ENCODE assay signal across 8 cellular contexts in genomic region chr1:31925824-31926223, GRCh38. TPM values are rescaled to one million over a fixed set of nuclear protein-coding genes. Genes with fewer than 3 reads are reported as not detected.
DNase-seq lines count a peak whose midpoint lies in the region; ATAC-seq, FAIRE-seq and TF ChIP-seq lines count a peak whose summit lies in the region.
"Not testable (repeated sequence)": the region's sequence is repeated elsewhere in the genome, so short reads cannot be mapped to it uniquely, and the experiment has no call there.

No MANE protein-coding gene starts in this region.

- RAD21 ChIA-PET in GM12878 (lab: Charles Lee; ENCODE audit: unreplicated experiment), result interaction anchor here (0.7 to 3.7 kb wide), 12 partner anchors 10 to 137 kb away, joined by 3 to 26 read pairs (median 6); partner anchors contain the start of gene PTP4A2

- peaks cover 95% of the 10 kb centered on the region for H3K4me1 ChIP-seq in CD4-positive, alpha-beta memory T cell (ENCODE audit: insufficient read depth, low read length)
- H3K4me1 ChIP-seq in GM12878 (ENCODE audit: control insufficient read depth, insufficient read depth, low read length) (peaks cover 20% of the 10 kb centered on the region), left lung (peaks cover 50 to 98% of the 10 kb centered on the region in 2 donors), smooth muscle cell (ENCODE audit: low read depth) (peaks cover 37% of the 10 kb centered on the region)

- CTCF ChIA-PET in CD4-positive, alpha-beta memory T cell (lab: Charles Lee; ENCODE audit: partially characterized antibody), result interaction anchor here (1.0 to 2.2 kb wide), 8 partner anchors 9 to 108 kb away, joined by 3 to 16 read pairs (median 5); partner anchors contain the start of gene PTP4A2
- CTCF ChIA-PET in GM12878 (lab: Yijun Ruan, JAX), result interaction anchor here (0.6 to 3.2 kb wide), 9 partner anchors 9 to 888 kb away, joined by 3 to 19 read pairs (median 5); no protein-coding TSS in a partner anchor

- H3K4me3 Mint-ChIP-seq in CD4-positive, alpha-beta memory T cell, result peak overlapping the region; percentile 78 to 89 (median 82)
- peak overlapping the region; percentile 74 for H3K4me3 Mint-ChIP-seq in activated CD4-positive, alpha-beta T cell treated with anti-CD3 and anti-CD28 coated beads, Interleukin-2, amount 10 ng/mL, durations not matched to agents 24 days and 14 days
- H3K4me3 Mint-ChIP-seq in activated T-helper 17 cell treated with anti-CD3 and anti-CD28 coated beads, Interleukin-2, amount 50 U/mL, for 72 hours, result peak overlapping the region; percentile 97
- not testable (repeated sequence) for H3K4me3 Mint-ChIP-seq in type B pancreatic cell

- ATAC-seq in activated T-helper 17 cell treated with anti-CD3 and anti-CD28 coated beads, Interleukin-2, amount 50 U/mL, for 72 hours (replicated peaks); GM12878; left lung: not testable (repeated sequence)

- WGBS in GM12878 (ENCODE audit: insufficient coverage, insufficient replicate concordance, low lambda C conversion rate, missing lambda C conversion rate), result 2% methylated on average over 11 of the region's 13 CpGs
- 90% methylated on average over 13 of the region's 13 CpGs for WGBS in smooth muscle cell (ENCODE audit: low lambda C conversion rate)

- TF ChIP-seq RAD21 in GM12878 (IDR thresholded peaks at IDR 0.05; ENCODE audit: insufficient read depth, low read depth, low read length), result not testable (repeated sequence)

- H3K4me1 Mint-ChIP-seq in CD4-positive, alpha-beta memory T cell, result peaks cover 52 to 92% (median 74%) of the 10 kb centered on the region in 4 donors
- H3K4me1 Mint-ChIP-seq in activated CD4-positive, alpha-beta T cell treated with anti-CD3 and anti-CD28 coated beads, Interleukin-2, amount 10 ng/mL, durations not matched to agents 24 days and 14 days, result peaks cover 66% of the 10 kb centered on the region
- peaks cover 51% of the 10 kb centered on the region for H3K4me1 Mint-ChIP-seq in activated T-helper 17 cell treated with anti-CD3 and anti-CD28 coated beads, Interleukin-2, amount 50 U/mL, for 72 hours
- H3K4me1 Mint-ChIP-seq in type B pancreatic cell (ENCODE audit: unreplicated experiment), result peaks cover 46% of the 10 kb centered on the region

- not testable (repeated sequence) for H2AFZ ChIP-seq in GM12878 (ENCODE audit: control insufficient read depth, low read depth, low read length); smooth muscle cell (ENCODE audit: low read depth)

- not testable (repeated sequence) for H3K27me3 ChIP-seq in CD4-positive, alpha-beta memory T cell (ENCODE audit: insufficient read depth, low read length); GM12878 (replicated peaks in 1 of 2; ENCODE audit: control insufficient read depth in 2 of 2, insufficient read depth in 2 of 2, low read length in 1 of 2); left lung; smooth muscle cell (ENCODE audit: low read depth)

- H3K27me3 Mint-ChIP-seq in CD4-positive, alpha-beta memory T cell; activated CD4-positive, alpha-beta T cell treated with anti-CD3 and anti-CD28 coated beads, Interleukin-2, amount 10 ng/mL, durations not matched to agents 24 days and 14 days; activated T-helper 17 cell treated with anti-CD3 and anti-CD28 coated beads, Interleukin-2, amount 50 U/mL, for 72 hours; type B pancreatic cell: not testable (repeated sequence)

- SMC1A ChIA-PET in GM12878 (lab: Charles Lee; ENCODE audit: uncharacterized antibody, unreplicated experiment), result interaction anchor here (0.9 to 5.7 kb wide), 12 partner anchors 9 to 111 kb away, joined by 3 to 67 read pairs (median 10); partner anchors contain the start of genes PTP4A2 and SPOCD1

- H3K4me2 ChIP-seq in GM12878 (ENCODE audit: control insufficient read depth, insufficient read depth), result peak overlapping the region; percentile 57
- peak overlapping the region; percentile 55 for H3K4me2 ChIP-seq in smooth muscle cell

- not testable (repeated sequence) for H3K36me3 ChIP-seq in CD4-positive, alpha-beta memory T cell (ENCODE audit: insufficient read depth, low read length); GM12878 (ENCODE audit: control insufficient read depth in 2 of 2, insufficient read depth in 2 of 2, low read length in 1 of 2); left lung; smooth muscle cell (ENCODE audit: low read depth)

- H3K79me2 ChIP-seq in GM12878 (ENCODE audit: control insufficient read depth, insufficient read depth, low read length) (peaks cover 94% of the 10 kb centered on the region), smooth muscle cell (ENCODE audit: low read depth) (peaks cover 98% of the 10 kb centered on the region)

- H3F3A ChIP-seq in smooth muscle cell (ENCODE audit: low read depth), result peaks cover 16% of the 10 kb centered on the region

- not testable (repeated sequence) for H3K9me3 ChIP-seq in CD4-positive, alpha-beta memory T cell (ENCODE audit: control insufficient read depth in 1 of 2, low read length in 2 of 2); GM12878 (replicated peaks; ENCODE audit: control insufficient read depth, insufficient read depth, low read length); left lung; smooth muscle cell (replicated peaks; ENCODE audit: low read depth)

- peak overlapping the region; percentile 50 to 98 (median 79) for H3K27ac Mint-ChIP-seq in CD4-positive, alpha-beta memory T cell
- H3K27ac Mint-ChIP-seq in activated CD4-positive, alpha-beta T cell treated with anti-CD3 and anti-CD28 coated beads, Interleukin-2, amount 10 ng/mL, durations not matched to agents 24 days and 14 days, result peak overlapping the region; percentile 81
- peak overlapping the region; percentile 94 for H3K27ac Mint-ChIP-seq in activated T-helper 17 cell treated with anti-CD3 and anti-CD28 coated beads, Interleukin-2, amount 50 U/mL, for 72 hours
- H3K27ac Mint-ChIP-seq in type B pancreatic cell, result peak overlapping the region; percentile 24

- in situ Hi-C loops in GM12878 (cut with MboI), result not testable (repeated sequence)

- FAIRE-seq in GM12878 (lab: Jason Lieb, UNC), result not testable (repeated sequence)

- TF ChIP-seq CTCF in GM12878 (IDR thresholded peaks at IDR 0.05 in 2 of 3, conservative IDR thresholded peaks at IDR 0.05 in 1 of 3; ENCODE audit: control insufficient read depth in 2 of 3, extremely low read depth in 1 of 3, insufficient read depth in 1 of 3, low read depth in 3 of 3, low read length in 3 of 3); left lung (IDR thresholded peaks at IDR 0.05); smooth muscle cell (IDR thresholded peaks at IDR 0.05; ENCODE audit: borderline replicate concordance, insufficient read depth, poor library complexity, severe bottlenecking); type B pancreatic cell (conservative IDR thresholded peaks at IDR 0.05): not testable (repeated sequence)

- H3K27ac ChIP-seq in CD4-positive, alpha-beta memory T cell (ENCODE audit: low read depth, low read length), result peak overlapping the region; percentile 44
- H3K27ac ChIP-seq in GM12878 (ENCODE audit: control insufficient read depth, insufficient read depth) (peak overlapping the region; percentile 20; the same call in 1 of the 2 replicates), left lung (peak overlapping the region; percentile 26 to 47), smooth muscle cell (ENCODE audit: low read depth) (peak overlapping the region; percentile 18)

- peak overlapping the region; percentile 45; the same call in 1 of the 2 replicates for H3K9ac ChIP-seq in GM12878 (ENCODE audit: control insufficient read depth, insufficient read depth, low read length)
- H3K9ac ChIP-seq in smooth muscle cell (ENCODE audit: low read depth), result not testable (repeated sequence)

- H3K9me3 Mint-ChIP-seq in CD4-positive, alpha-beta memory T cell; activated CD4-positive, alpha-beta T cell treated with anti-CD3 and anti-CD28 coated beads, Interleukin-2, amount 10 ng/mL, durations not matched to agents 24 days and 14 days; activated T-helper 17 cell treated with anti-CD3 and anti-CD28 coated beads, Interleukin-2, amount 50 U/mL, for 72 hours; type B pancreatic cell: not testable (repeated sequence)

- intact Hi-C loops in CD4-positive, alpha-beta memory T cell (cut with micrococcal nuclease), result loop anchor here (1.0 to 5.0 kb wide), 3 partner anchors 8 to 36 kb away; no protein-coding TSS in a partner anchor
- intact Hi-C loops in activated CD4-positive, alpha-beta T cell treated with anti-CD3 and anti-CD28 coated beads, Interleukin-2, amount 10 ng/mL, durations not matched to agents 24 days and 14 days (cut with micrococcal nuclease), result loop anchor here (1.0 kb wide), 2 partner anchors 15 to 30 kb away; no protein-coding TSS in a partner anchor
- intact Hi-C loops in GM12878 (cut with micrococcal nuclease; ENCODE audit: unreplicated experiment); left lung (cut with DNase I): not testable (repeated sequence)

- peaks cover under 1 to 21% of the 10 kb centered on the region in 2 donors for H3K36me3 Mint-ChIP-seq in CD4-positive, alpha-beta memory T cell
- H3K36me3 Mint-ChIP-seq in activated CD4-positive, alpha-beta T cell treated with anti-CD3 and anti-CD28 coated beads, Interleukin-2, amount 10 ng/mL, durations not matched to agents 24 days and 14 days (ENCODE audit: low read depth), result peaks cover 29% of the 10 kb centered on the region
- H3K36me3 Mint-ChIP-seq in activated T-helper 17 cell treated with anti-CD3 and anti-CD28 coated beads, Interleukin-2, amount 50 U/mL, for 72 hours (ENCODE audit: low read depth), result peaks cover 80% of the 10 kb centered on the region
- peaks cover 11% of the 10 kb centered on the region for H3K36me3 Mint-ChIP-seq in type B pancreatic cell

- H4K20me1 ChIP-seq in GM12878 (ENCODE audit: control insufficient read depth, insufficient read depth), result not testable (repeated sequence)
- peaks cover 99% of the 10 kb centered on the region for H4K20me1 ChIP-seq in smooth muscle cell (ENCODE audit: low read depth)

- POLR2A ChIA-PET in CD4-positive, alpha-beta memory T cell (lab: Charles Lee; ENCODE audit: partially characterized antibody), result interaction anchor here (0.9 to 8.0 kb wide), 10 partner anchors 8 to 147 kb away, joined by 3 to 190 read pairs (median 5); partner anchors contain the start of genes KHDRBS1, PTP4A2 and TMEM39B
- POLR2A ChIA-PET in GM12878 (lab: Charles Lee), result interaction anchor here (0.6 to 3.6 kb wide), 9 partner anchors 9 to 56 kb away, joined by 3 to 17 read pairs (median 11); partner anchors contain the start of gene PTP4A2

- BruUV-seq in GM12878 (replicated peaks; lab: Mats Ljungman, UMichigan), result not testable (repeated sequence)

- not testable (repeated sequence) for DNase-seq in CD4-positive, alpha-beta memory T cell; Jurkat, Clone E6-1 (ENCODE audit: low read depth, low spot score); activated CD4-positive, alpha-beta T cell treated with anti-CD3 and anti-CD28 coated beads, Interleukin-2, amount 10 ng/mL, durations not matched to agents 24 days and 14 days; GM12878 (ENCODE audit: low read depth, low spot score); smooth muscle cell (lab: John Stamatoyannopoulos, UW; ENCODE audit: unreplicated experiment); type B pancreatic cell (ENCODE audit: extremely low spot score, unreplicated experiment)
- DNase-seq in left lung, result peak in 1 of 2 donors; percentile 61

- TF ChIP-seq EP300 in GM12878 (IDR thresholded peaks at IDR 0.05; ENCODE audit: borderline replicate concordance in 1 of 2, control insufficient read depth in 1 of 2, low read depth in 2 of 2, low read length in 2 of 2), result not testable (repeated sequence)

- not testable (repeated sequence) for TF ChIP-seq POLR2A in GM12878 (IDR thresholded peaks at IDR 0.05; ENCODE audit: low read depth, low read length)

- not testable (repeated sequence) for H3K4me3 ChIP-seq in CD4-positive, alpha-beta memory T cell (ENCODE audit: low read length in 2 of 2); left lung; smooth muscle cell
- peak overlapping the region; percentile 38 for H3K4me3 ChIP-seq in Jurkat, Clone E6-1 (ENCODE audit: low read length)
- H3K4me3 ChIP-seq in GM12878, result peak overlapping the region; percentile 66; the same call in 1 of the 2 replicates

RNA-seq across cellular contexts. Expression of gene PTP4A2, which starts 12.3 kb away (rescaled TPM):
- total RNA-seq in CD4-positive, alpha-beta memory T cell, result 100 to 1,000 TPM; 254 to 276 TPM
- 100 to 1,000 TPM; 401 to 529 TPM for polyA plus RNA-seq in CD4-positive, alpha-beta memory T cell
- 551 TPM for polyA plus RNA-seq in Jurkat, Clone E6-1 (2012; ENCODE audit: insufficient read depth, insufficient read length)
- total RNA-seq in activated CD4-positive, alpha-beta T cell treated with anti-CD3 and anti-CD28 coated beads, Interleukin-2, amount 10 ng/mL, durations not matched to agents 24 days and 14 days, result 363 and 390 TPM in 2 replicates
- 100 to 1,000 TPM; 285 to 351 TPM for total RNA-seq in activated T-helper 17 cell treated with anti-CD3 and anti-CD28 coated beads, Interleukin-2, amount 50 U/mL, for 72 hours
- total RNA-seq in GM12878 (2013; cell fraction: nucleolus; rRNA removed), result 309 and 320 TPM in 2 replicates
- total RNA-seq in GM12878 (2014; rRNA removed), result 334 and 416 TPM in 2 replicates
- total RNA-seq in GM12878 (2014; rRNA removed; fragmentation: Illumina TruSeq; extraction: Trizol), result 390 and 401 TPM in 2 replicates
- total RNA-seq in GM12878 (2021), result 348 and 360 TPM in 2 replicates
- polyA plus RNA-seq in GM12878 (2011; ENCODE audit: low read depth), result 133 TPM
- 909 and 1,265 TPM in 2 replicates for polyA plus RNA-seq in GM12878 (2011; rRNA removed)
- 152 and 181 TPM in 2 replicates for polyA plus RNA-seq in GM12878 (2011; cell fraction: cytosol; rRNA removed)
- 120 and 153 TPM in 2 replicates for polyA plus RNA-seq in GM12878 (2011; cell fraction: nucleus; rRNA removed)
- 252 and 315 TPM in 2 replicates for polyA plus RNA-seq in GM12878 (2012)
- polyA plus RNA-seq in GM12878 (2014; fragmentation: Illumina TruSeq; extraction: Trizol), result 547 and 710 TPM in 2 replicates
- polyA plus RNA-seq in GM12878 (2014; fragmentation: Nextera tagmentation; extraction: Ambion mirVana), result 100 to 1,000 TPM; 268 to 424 TPM
- 180 and 224 TPM in 2 replicates for polyA plus RNA-seq in GM12878 (2014; rRNA removed)
- 100 to 1,000 TPM; 232 to 423 TPM for polyA plus RNA-seq in GM12878 (2016; fragmentation: Nextera tagmentation; extraction: Ambion mirVana)
- polyA minus RNA-seq in GM12878 (2011; rRNA and poly(A)+ RNA removed), result 326 and 414 TPM in 2 replicates
- polyA minus RNA-seq in GM12878 (2011; cell fraction: cytosol; rRNA and poly(A)+ RNA removed), result 268 and 284 TPM in 2 replicates
- 63.8 and 72.4 TPM in 2 replicates for polyA minus RNA-seq in GM12878 (2011; cell fraction: nucleus; rRNA and poly(A)+ RNA removed)
- 100 to 1,000 TPM; 210 to 272 TPM for total RNA-seq in left lung
- 460 and 518 TPM in 2 replicates for total RNA-seq in smooth muscle cell
- polyA plus RNA-seq in smooth muscle cell, result 316 and 334 TPM in 2 replicates
- total RNA-seq in type B pancreatic cell (ENCODE audit: low replicate concordance), result 150 and 179 TPM in 2 replicates

Comparison
In these comparisons a context has a peak if more than half of its experiments do, and no peak if none do; other contexts are left out.
1. H3K27ac Mint-ChIP-seq: peak in every context shown above with its lines; median percentile 94 in activated T-helper 17 cell treated with anti-CD3 and anti-CD28 coated beads, Interleukin-2, amount 50 U/mL, for 72 hours; 81 in activated CD4-positive, alpha-beta T cell treated with anti-CD3 and anti-CD28 coated beads, Interleukin-2, amount 10 ng/mL, durations not matched to agents 24 days and 14 days; 79 in CD4-positive, alpha-beta memory T cell; 24 in type B pancreatic cell.